Comparison of ENCODE assay signal across 28 cellular contexts in the genomic region with DNA sequence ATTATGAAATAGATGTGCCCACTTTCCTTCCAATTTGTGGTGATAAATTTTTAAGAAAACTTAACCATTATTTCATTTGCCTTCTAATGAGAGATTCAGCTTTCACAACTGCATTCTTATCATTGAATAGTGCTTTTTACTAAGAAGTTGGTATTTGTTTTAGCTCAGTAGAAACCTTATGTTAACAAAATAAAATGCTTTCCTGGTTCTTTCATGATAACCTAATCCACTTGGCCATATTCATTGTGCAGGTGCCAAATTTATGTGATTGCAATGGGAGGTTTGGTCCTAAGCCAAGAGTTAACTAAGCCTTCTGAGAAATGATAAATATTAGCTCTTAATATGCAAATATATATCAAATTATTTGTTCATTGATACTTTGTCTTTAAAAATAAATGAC.
"Had no signal": no experiment of that assay in that cellular context is flagged by ENCODE, and none has a peak within 500 bp of the region (broad histone marks: within the 10 kb centered on the region; RNA-seq: fewer than 3 reads in every experiment).

No MANE protein-coding gene starts in this region.

- H3K4me3 Mint-ChIP-seq: activated CD4-positive, alpha-beta T cell treated with anti-CD3 and anti-CD28 coated beads, Interleukin-2, amount 10 ng/mL, durations not matched to agents 7 days and 5 days; activated CD8-positive, alpha-beta memory T cell treated with anti-CD3 and anti-CD28 coated beads, Interleukin-2, amount 10 ng/mL, durations not matched to agents 7 days and 5 days; activated CD8-positive, alpha-beta T cell treated with anti-CD3 and anti-CD28 coated beads for 36 hours; activated naive CD4-positive, alpha-beta T cell treated with anti-CD3 and anti-CD28 coated beads, Interleukin-2, amount 50 U/mL, for 24 hours; immature natural killer cell; naive thymus-derived CD8-positive, alpha-beta T cell; neural progenitor cell; type B pancreatic cell had no signal

- DNase-seq: activated CD4-positive, alpha-beta T cell treated with anti-CD3 and anti-CD28 coated beads, Interleukin-2, amount 10 ng/mL, durations not matched to agents 7 days and 5 days; activated CD4-positive, CD25-positive, alpha-beta regulatory T cell treated with anti-CD3 and anti-CD28 coated beads, Interleukin-2, amount 50 U/mL, for 72 hours; activated CD8-positive, alpha-beta memory T cell treated with anti-CD3 and anti-CD28 coated beads, Interleukin-2, amount 10 ng/mL, durations not matched to agents 7 days and 5 days; activated CD8-positive, alpha-beta T cell treated with anti-CD3 and anti-CD28 coated beads for 36 hours; activated gamma-delta T cell; activated T-cell treated with anti-CD3 and anti-CD28 coated beads for 4 hours; foreskin fibroblast; glutamatergic neuron; immature natural killer cell; naive thymus-derived CD8-positive, alpha-beta T cell; retina; stimulated activated CD4-positive, alpha-beta T cell treated with anti-CD3 and anti-CD28 coated beads, Interleukin-4, amount 100 ng/mL, for 24 hours; stimulated activated naive CD4-positive, alpha-beta T cell treated with Interleukin-2 at 50 U/mL for 16 hours; T-helper 1 cell; WERI-Rb-1 had no signal

- H3K27ac ChIP-seq: ascending aorta, coronary artery, hepatocyte, neural progenitor cell, thoracic aorta, WERI-Rb-1 had no signal

- H3K79me2 ChIP-seq: hepatocyte had no signal

- H3K36me3 ChIP-seq: ascending aorta, neural progenitor cell, thoracic aorta, WERI-Rb-1 had no signal

- H3K4me1 Mint-ChIP-seq: activated CD4-positive, alpha-beta T cell treated with anti-CD3 and anti-CD28 coated beads, Interleukin-2, amount 10 ng/mL, durations not matched to agents 7 days and 5 days; activated CD8-positive, alpha-beta memory T cell treated with anti-CD3 and anti-CD28 coated beads, Interleukin-2, amount 10 ng/mL, durations not matched to agents 7 days and 5 days; activated naive CD4-positive, alpha-beta T cell treated with anti-CD3 and anti-CD28 coated beads, Interleukin-2, amount 50 U/mL, for 24 hours; immature natural killer cell had no signal

- H3K27me3 ChIP-seq: ascending aorta, hepatocyte, neural progenitor cell had no signal

- H3K27me3 Mint-ChIP-seq: activated CD8-positive, alpha-beta memory T cell treated with anti-CD3 and anti-CD28 coated beads, Interleukin-2, amount 10 ng/mL, durations not matched to agents 7 days and 5 days had no signal

- ATAC-seq: activated CD8-positive, alpha-beta memory T cell treated with anti-CD3 and anti-CD28 coated beads, Interleukin-2, amount 10 ng/mL, durations not matched to agents 7 days and 5 days; activated CD8-positive, alpha-beta T cell treated with anti-CD3 and anti-CD28 coated beads for 36 hours; left lobe of liver; naive thymus-derived CD8-positive, alpha-beta T cell had no signal

- H3K9me3 Mint-ChIP-seq: activated CD4-positive, alpha-beta T cell treated with anti-CD3 and anti-CD28 coated beads, Interleukin-2, amount 10 ng/mL, durations not matched to agents 7 days and 5 days had no signal

- H2AFZ ChIP-seq: hepatocyte, neural progenitor cell had no signal

- H3K36me3 Mint-ChIP-seq: activated CD8-positive, alpha-beta memory T cell treated with anti-CD3 and anti-CD28 coated beads, Interleukin-2, amount 10 ng/mL, durations not matched to agents 7 days and 5 days had no signal

- H3K4me1 ChIP-seq: ascending aorta, neural progenitor cell had no signal

- H3K9me3 ChIP-seq: ascending aorta had no signal

- H3K4me2 ChIP-seq: hepatocyte, neural progenitor cell had no signal

- H3K9ac ChIP-seq: neural progenitor cell had no signal

- FAIRE-seq: bronchial epithelial cell, endometrium, TTC549 had no signal

- H3K4me3 ChIP-seq: ascending aorta, coronary artery, hepatocyte, lung, neural progenitor cell, thoracic aorta had no signal

- H3K27ac Mint-ChIP-seq: activated CD4-positive, alpha-beta T cell treated with anti-CD3 and anti-CD28 coated beads, Interleukin-2, amount 10 ng/mL, durations not matched to agents 7 days and 5 days; activated CD8-positive, alpha-beta memory T cell treated with anti-CD3 and anti-CD28 coated beads, Interleukin-2, amount 10 ng/mL, durations not matched to agents 7 days and 5 days; activated CD8-positive, alpha-beta T cell treated with anti-CD3 and anti-CD28 coated beads for 36 hours; activated naive CD4-positive, alpha-beta T cell treated with anti-CD3 and anti-CD28 coated beads, Interleukin-2, amount 50 U/mL, for 24 hours; immature natural killer cell; naive thymus-derived CD8-positive, alpha-beta T cell; neural progenitor cell; progenitor cell of endocrine pancreas; type B pancreatic cell had no signal
